Comparison of ENCODE assay signal across 15 cellular contexts in genomic region chr7:116621649-116622048, GRCh38.
"Had no signal": no experiment of that assay in that cellular context is flagged by ENCODE, and none has a peak within 500 bp of the region (broad histone marks: within the 10 kb centered on the region; RNA-seq: fewer than 3 reads in every experiment).

No MANE protein-coding gene starts in this region.

- H3K4me1 ChIP-seq: thyroid gland had no signal

- H3K27ac Mint-ChIP-seq: activated CD4-positive, alpha-beta T cell treated with anti-CD3 and anti-CD28 coated beads, Interleukin-2, amount 10 ng/mL, durations not matched to agents 24 days and 14 days; stimulated activated naive B cell treated with anti-CD40 and anti-IgM and Interleukin-4, amounts not matched to agents 10 μg/mL and 1 μg/mL and 100 μg/mL, for 72 hours had no signal

- H3K4me1 Mint-ChIP-seq: activated CD4-positive, alpha-beta T cell treated with anti-CD3 and anti-CD28 coated beads, Interleukin-2, amount 10 ng/mL, durations not matched to agents 24 days and 14 days; stimulated activated naive B cell treated with anti-CD40 and anti-IgM and Interleukin-4, amounts not matched to agents 10 μg/mL and 1 μg/mL and 100 μg/mL, for 72 hours had no signal

- H3K27ac ChIP-seq: epithelial cell of prostate, pancreas, thyroid gland had no signal

- H3K9me3 Mint-ChIP-seq: activated CD4-positive, alpha-beta T cell treated with anti-CD3 and anti-CD28 coated beads, Interleukin-2, amount 10 ng/mL, durations not matched to agents 24 days and 14 days had no signal

- H3K4me3 Mint-ChIP-seq: activated CD4-positive, alpha-beta T cell treated with anti-CD3 and anti-CD28 coated beads, Interleukin-2, amount 10 ng/mL, durations not matched to agents 24 days and 14 days; stimulated activated naive B cell treated with anti-CD40 and anti-IgM and Interleukin-4, amounts not matched to agents 10 μg/mL and 1 μg/mL and 100 μg/mL, for 72 hours had no signal

- ATAC-seq: pancreas had no signal

- H3K4me3 ChIP-seq: lung, pancreas, thyroid gland had no signal

- H3K36me3 ChIP-seq: pancreas, thyroid gland had no signal

- H3K9me3 ChIP-seq: pancreas, thyroid gland had no signal

- DNase-seq: activated CD4-positive, alpha-beta T cell treated with anti-CD3 and anti-CD28 coated beads, Interleukin-2, amount 10 ng/mL, durations not matched to agents 24 days and 14 days; activated CD4-positive, CD25-positive, alpha-beta regulatory T cell; activated CD8-positive, alpha-beta memory T cell treated with anti-CD3 and anti-CD28 coated beads, Interleukin-2, amount 50 U/mL, for 48 hours; activated naive CD4-positive, alpha-beta T cell treated with Interleukin-2 at 50 U/mL for 16 hours; aorta; cerebellar nuclear complex; effector CD8-positive, alpha-beta T cell; islet precursor cell; midbrain; pancreas; stimulated activated naive B cell treated with anti-CD40 and anti-IgM and Interleukin-4, amounts not matched to agents 10 μg/mL and 1 μg/mL and 100 μg/mL, for 72 hours; T-helper 2 cell; thyroid gland had no signal

- H3K27me3 ChIP-seq: pancreas, thyroid gland had no signal
